ENCODE assay signal across 8 cellular contexts in the genomic region with DNA sequence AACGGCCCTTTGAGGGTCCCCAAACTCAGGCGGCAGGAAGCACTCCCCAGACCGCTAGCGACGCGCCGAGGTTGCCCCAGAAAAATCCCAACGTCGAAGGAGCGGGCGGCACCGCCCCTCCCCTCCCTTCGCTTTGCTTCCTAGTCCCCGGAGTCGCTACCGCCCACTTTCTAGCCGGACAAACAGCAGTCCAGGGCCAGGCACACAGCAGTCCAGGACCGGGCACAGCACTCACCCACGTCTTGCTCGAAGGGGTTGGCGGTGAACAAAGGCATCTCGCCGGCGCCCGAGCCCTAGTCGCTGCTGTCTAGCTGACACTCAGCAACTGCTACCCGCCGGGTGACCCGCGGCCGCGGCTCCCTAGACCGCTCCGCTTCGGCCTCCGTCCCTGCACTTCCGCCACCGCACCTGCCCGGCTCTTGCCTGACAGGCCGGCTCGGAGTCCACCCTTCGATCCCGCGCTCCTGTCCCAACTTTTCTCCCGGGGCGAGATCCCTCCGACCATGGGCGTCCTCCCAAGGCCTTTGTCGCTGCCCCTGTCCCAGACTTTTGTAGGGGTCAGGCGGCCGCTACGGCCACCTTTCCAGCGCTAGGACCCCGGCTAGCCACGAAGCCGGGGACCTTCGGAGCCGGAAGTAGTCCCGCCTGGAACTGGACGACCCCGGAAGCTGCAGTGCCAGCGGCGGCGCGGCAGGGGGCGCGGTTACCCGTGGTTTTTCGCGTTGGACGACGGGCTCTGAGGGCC. TPM values are rescaled to one million over a fixed set of nuclear protein-coding genes. Genes with fewer than 3 reads are reported as not detected.
DNase-seq lines count a peak whose midpoint lies in the region; ATAC-seq and TF ChIP-seq lines count a peak whose summit lies in the region.

A gene (minus strand): TSS at position 396 of the 745 bp plus-strand sequence. CDS start 121 bp downstream, at position 275.

- H3K36me3 ChIP-seq in CD4-positive, CD25-positive, alpha-beta regulatory T cell (ENCODE audit: control insufficient read depth, insufficient read depth, low read length) = no peaks in the 10 kb centered on the region
- no peaks in the 10 kb centered on the region for H3K36me3 ChIP-seq in left lung

- H3K36me3 Mint-ChIP-seq in CD4-positive, CD25-positive, alpha-beta regulatory T cell = no peaks in the 10 kb centered on the region
- H3K36me3 Mint-ChIP-seq in dendritic cell treated with granulocyte-macrophage colony-stimulating factor and Interleukin-4, amounts not matched to agents 40 ng/mL and 50 ng/mL, for 4 days (ENCODE audit: low read depth) = peaks cover 24% of the 10 kb centered on the region

- H3K9me3 ChIP-seq in CD4-positive, CD25-positive, alpha-beta regulatory T cell (ENCODE audit: control insufficient read depth in 2 of 2, low read length in 2 of 2) = no peaks in the 10 kb centered on the region
- no peaks in the 10 kb centered on the region for H3K9me3 ChIP-seq in left lung

- peak within 1 kb of the TSS; percentile 97 to 100 (median 98) for H3K4me3 Mint-ChIP-seq in CD4-positive, CD25-positive, alpha-beta regulatory T cell
- H3K4me3 Mint-ChIP-seq in dendritic cell treated with granulocyte-macrophage colony-stimulating factor and Interleukin-4, amounts not matched to agents 40 ng/mL and 50 ng/mL, for 4 days = peak within 1 kb of the TSS; percentile 97

- H3K4me3 ChIP-seq in CD4-positive, CD25-positive, alpha-beta regulatory T cell (ENCODE audit: low read depth, low read length) = peak within 1 kb of the TSS; percentile 97
- H3K4me3 ChIP-seq in left lung = peak within 1 kb of the TSS; percentile 53 to 67

- peak; percentile 83 to 94 (median 92) for DNase-seq in CD4-positive, CD25-positive, alpha-beta regulatory T cell
- peak; percentile 86 for DNase-seq in NCI-H69 (lab: John Stamatoyannopoulos, UW)
- DNase-seq in activated CD4-positive, alpha-beta T cell treated with anti-CD3 and anti-CD28 coated beads, Interleukin-2, amount 50 U/mL, for 24 hours (ENCODE audit: low read depth in 1 of 2, low spot score in 1 of 2) = peak; percentile 91 to 92
- peak; percentile 93 to 98 for DNase-seq in left lung
- peak; percentile 95 to 96 for DNase-seq in stimulated activated CD4-positive, alpha-beta T cell treated with anti-CD3 and anti-CD28 coated beads, Interleukin-2, amount 100 ng/mL, for 48 hours

- intact Hi-C loops in dendritic cell treated with granulocyte-macrophage colony-stimulating factor and Interleukin-4, amounts not matched to agents 40 ng/mL and 50 ng/mL, for 4 days (cut with micrococcal nuclease) = loop anchor here (1.0 to 5.0 kb wide), 3 partner anchors 133 to 542 kb away; a partner anchor contains a TSS
- intact Hi-C loops in left lung (cut with DNase I) = no loop called here

- ATAC-seq in CD4-positive, CD25-positive, alpha-beta regulatory T cell (ENCODE audit: low read depth in 2 of 2) = peak; percentile 90 to 93
- ATAC-seq in GM19351 (IDR thresholded peaks at IDR 0.05; ENCODE audit: unreplicated experiment) (peak; percentile 73), HG03521 (IDR thresholded peaks at IDR 0.05; ENCODE audit: unreplicated experiment) (peak; percentile 78), left lung (peak; percentile 94)

- no peaks in the 10 kb centered on the region for H3K27me3 ChIP-seq in CD4-positive, CD25-positive, alpha-beta regulatory T cell (ENCODE audit: control insufficient read depth, insufficient read depth, low read length)
- no peaks in the 10 kb centered on the region for H3K27me3 ChIP-seq in left lung

- TF ChIP-seq CTCF in left lung (IDR thresholded peaks at IDR 0.05) = peak; percentile 80 to 99

- H3K27ac Mint-ChIP-seq in CD4-positive, CD25-positive, alpha-beta regulatory T cell = peak within 1 kb of the TSS; percentile 98 to 100 (median 99)
- peak within 1 kb of the TSS; percentile 100 for H3K27ac Mint-ChIP-seq in dendritic cell treated with granulocyte-macrophage colony-stimulating factor and Interleukin-4, amounts not matched to agents 40 ng/mL and 50 ng/mL, for 4 days

- peak within 1 kb of the TSS; percentile 89 for H3K27ac ChIP-seq in CD4-positive, CD25-positive, alpha-beta regulatory T cell (ENCODE audit: insufficient read depth, low read length, poor library complexity, severe bottlenecking)
- peak within 1 kb of the TSS; percentile 93 to 99 for H3K27ac ChIP-seq in left lung

- H3K4me1 Mint-ChIP-seq in CD4-positive, CD25-positive, alpha-beta regulatory T cell = peaks cover 22 to 41% (median 34%) of the 10 kb centered on the region in 4 donors
- H3K4me1 Mint-ChIP-seq in dendritic cell treated with granulocyte-macrophage colony-stimulating factor and Interleukin-4, amounts not matched to agents 40 ng/mL and 50 ng/mL, for 4 days (ENCODE audit: low read depth) = peaks cover 30% of the 10 kb centered on the region

- no peaks in the 10 kb centered on the region for H3K9me3 Mint-ChIP-seq in CD4-positive, CD25-positive, alpha-beta regulatory T cell
- H3K9me3 Mint-ChIP-seq in dendritic cell treated with granulocyte-macrophage colony-stimulating factor and Interleukin-4, amounts not matched to agents 40 ng/mL and 50 ng/mL, for 4 days = no peaks in the 10 kb centered on the region

- H3K4me1 ChIP-seq in CD4-positive, CD25-positive, alpha-beta regulatory T cell (ENCODE audit: control insufficient read depth, insufficient read depth, low read length, poor library complexity, severe bottlenecking) = peaks cover 23% of the 10 kb centered on the region
- H3K4me1 ChIP-seq in left lung = peaks cover 24 to 48% of the 10 kb centered on the region in 2 donors

- H3K27me3 Mint-ChIP-seq in CD4-positive, CD25-positive, alpha-beta regulatory T cell = peaks cover 5% of the 10 kb centered on the region
- peaks cover under 1% of the 10 kb centered on the region for H3K27me3 Mint-ChIP-seq in dendritic cell treated with granulocyte-macrophage colony-stimulating factor and Interleukin-4, amounts not matched to agents 40 ng/mL and 50 ng/mL, for 4 days

RNA-seq across cellular contexts. Expression of the gene that starts here (rescaled TPM):
- 13.4 TPM for total RNA-seq in CD4-positive, CD25-positive, alpha-beta regulatory T cell
- polyA plus RNA-seq in CD4-positive, CD25-positive, alpha-beta regulatory T cell = 1 to 10 TPM; 4.6 to 8.7 (median 7.1) TPM
- 10 to 100 TPM; 34.2 to 37.4 TPM for total RNA-seq in left lung

Comparison
In these comparisons a context has a peak if more than half of its experiments do, and no peak if none do; other contexts are left out.
1. Peak in every context shown above with its lines: DNase-seq, ATAC-seq, H3K4me3 ChIP-seq and H3K27ac ChIP-seq.